ENCODE assay signal across 8 cellular contexts in the genomic region with DNA sequence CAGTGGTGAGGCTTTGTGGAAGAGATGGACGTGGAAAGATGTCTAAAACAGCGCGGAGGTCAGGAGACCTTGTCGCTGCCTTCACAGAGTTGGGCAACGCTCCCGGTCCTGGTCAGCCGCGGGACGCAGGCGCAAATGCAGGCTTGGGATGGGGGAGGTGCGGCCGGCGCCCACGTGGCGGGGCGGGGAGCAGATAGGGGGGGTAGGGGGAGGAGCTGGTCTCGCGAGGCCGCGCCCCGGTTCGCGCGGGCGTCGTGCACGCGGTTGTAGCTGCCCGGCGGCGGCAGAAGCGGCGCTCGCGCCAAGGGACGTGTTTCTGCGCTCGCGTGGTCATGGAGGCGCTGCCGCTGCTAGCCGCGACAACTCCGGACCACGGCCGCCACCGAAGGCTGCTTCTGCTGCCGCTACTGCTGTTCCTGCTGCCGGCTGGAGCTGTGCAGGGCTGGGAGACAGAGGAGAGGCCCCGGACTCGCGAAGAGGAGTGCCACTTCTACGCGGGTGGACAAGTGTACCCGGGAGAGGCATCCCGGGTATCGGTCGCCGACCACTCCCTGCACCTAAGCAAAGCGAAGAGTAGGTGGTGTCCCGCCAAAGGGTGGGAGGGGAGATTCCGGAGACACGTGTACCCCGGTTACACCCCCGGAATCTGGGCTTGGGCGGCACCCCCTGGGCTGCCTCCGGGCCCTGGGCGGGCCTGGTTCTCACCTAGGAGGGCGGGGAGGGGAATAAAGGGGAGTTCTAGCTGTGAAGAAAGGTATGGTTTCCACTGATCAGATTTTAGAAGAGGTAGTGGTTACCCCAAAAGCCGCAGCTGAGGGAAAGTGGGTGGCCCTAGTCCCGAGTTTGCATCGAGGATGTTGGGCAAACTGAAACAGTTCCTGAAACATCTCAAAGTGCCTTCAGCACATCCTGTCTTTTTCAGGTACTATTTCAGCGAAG. TPM values are rescaled to one million over a fixed set of nuclear protein-coding genes. Genes with fewer than 3 reads are reported as not detected.
DNase-seq lines count a peak whose midpoint lies in the region; ATAC-seq and TF ChIP-seq lines count a peak whose summit lies in the region.

A gene (plus strand): TSS at position 255 of the 939 bp plus-strand sequence. CDS start 78 bp downstream, at position 333.

- H3K36me3 ChIP-seq in SU-DHL-6 (ENCODE audit: low read length) (no peaks in the 10 kb centered on the region; the same call in 1 of the 2 replicates), cardiac muscle cell (peaks cover 13% of the 10 kb centered on the region), trophoblast cell (ENCODE audit: control insufficient read depth in 1 of 2, insufficient read depth in 2 of 2, low read length in 2 of 2) (peaks cover 0 to 4% of the 10 kb centered on the region in 2 experiments), tibial nerve (no peaks in the 10 kb centered on the region)

- H3K4me1 ChIP-seq in cardiac muscle cell (ENCODE audit: low read depth) (peaks cover 13% of the 10 kb centered on the region), trophoblast cell (ENCODE audit: control insufficient read depth in 1 of 2, insufficient read depth in 2 of 2, low read length in 2 of 2) (no peaks in the 10 kb centered on the region), tibial nerve (peaks cover 0 to 12% (median 0%) of the 10 kb centered on the region in 4 donors)

- DNase-seq in GM10266 (ENCODE audit: extremely low spot score): peak; percentile 86
- DNase-seq in NCI-H1092 treated with DMSO at 0.1 percent for 48 hours (lab: John Stamatoyannopoulos, UW): peak; percentile 89
- peak; percentile 47 for DNase-seq in activated naive CD8-positive, alpha-beta T cell treated with anti-CD3 and anti-CD28 coated beads, Interleukin-2, amount 50 U/mL, for 16 hours (ENCODE audit: low read depth, low spot score)
- DNase-seq in cardiac muscle cell (ENCODE audit: low read depth in 1 of 2, low spot score in 1 of 2): peak; percentile 93 to 95
- DNase-seq in trophoblast cell: peak; percentile 75 to 82
- peak; percentile 66 to 69 for DNase-seq in tibial nerve (ENCODE audit: low spot score in 2 of 2)

- peaks cover 5% of the 10 kb centered on the region for H3K79me1 ChIP-seq in trophoblast cell (ENCODE audit: low read length)

- H3F3A ChIP-seq in SU-DHL-6 (ENCODE audit: insufficient read depth): no peaks in the 10 kb centered on the region

- H3K4me2 ChIP-seq in SU-DHL-6 (ENCODE audit: low read depth, low read length, poor library complexity, severe bottlenecking): peak within 1 kb of the TSS; percentile 99
- H3K4me2 ChIP-seq in trophoblast cell (ENCODE audit: low read length): peak within 1 kb of the TSS; percentile 73

- no peak within 1 kb of the TSS for H3K23ac ChIP-seq in trophoblast cell (ENCODE audit: low read length)

- H3K9ac ChIP-seq in SU-DHL-6 (ENCODE audit: low read length) (peak within 1 kb of the TSS; percentile 87), trophoblast cell (ENCODE audit: low read length) (peak within 1 kb of the TSS; percentile 77)

- H2BK120ac ChIP-seq in trophoblast cell (ENCODE audit: insufficient read depth, low read length, poor library complexity): peak within 1 kb of the TSS; percentile 61

- H3K4ac ChIP-seq in trophoblast cell (ENCODE audit: low read depth, low read length): peak within 1 kb of the TSS; percentile 82

- peak within 1 kb of the TSS; percentile 74 for H3K4me3 ChIP-seq in SU-DHL-6 (ENCODE audit: insufficient read depth, low read length, poor library complexity, severe bottlenecking)
- peak within 1 kb of the TSS; percentile 51 for H3K4me3 ChIP-seq in cardiac muscle cell
- peak within 1 kb of the TSS; percentile 86 for H3K4me3 ChIP-seq in trophoblast cell (ENCODE audit: low read depth, low read length)
- H3K4me3 ChIP-seq in tibial nerve: peak within 1 kb of the TSS; percentile 59 to 76 (median 66)

- H3K9me3 ChIP-seq in SU-DHL-6 (ENCODE audit: insufficient read depth, low read length) (no peaks in the 10 kb centered on the region), cardiac muscle cell (ENCODE audit: low read depth) (no peaks in the 10 kb centered on the region), trophoblast cell (ENCODE audit: insufficient read depth, low read depth, low read length) (no peaks in the 10 kb centered on the region), tibial nerve (no peaks in the 10 kb centered on the region)

- H2BK5ac ChIP-seq in trophoblast cell (ENCODE audit: low read depth, low read length, poor library complexity): peak within 1 kb of the TSS; percentile 59

- TF ChIP-seq CTCF in GM10266 (IDR thresholded peaks at IDR 0.05; ENCODE audit: control insufficient read depth, insufficient read depth, low read depth, missing control alignments) (peak; percentile 20), SU-DHL-6 (IDR thresholded peaks at IDR 0.05; ENCODE audit: insufficient read depth, low read length, poor library complexity, severe bottlenecking) (no peak), cardiac muscle cell (IDR thresholded peaks at IDR 0.05; ENCODE audit: low read depth, low read length) (no peak), tibial nerve (IDR thresholded peaks at IDR 0.05) (peak in 2 of 5 experiments; percentile 9 to 15)

- H2BK12ac ChIP-seq in trophoblast cell (ENCODE audit: low read length): peak within 1 kb of the TSS; percentile 71

- peak within 1 kb of the TSS; percentile 77 for H4K8ac ChIP-seq in trophoblast cell (ENCODE audit: low read depth, low read length)

- peak within 1 kb of the TSS; percentile 54 for H3K18ac ChIP-seq in trophoblast cell (ENCODE audit: low read length)

- WGBS in trophoblast cell (ENCODE audit: extremely low coverage, insufficient coverage, insufficient read length): no CpG with 5 or more reads among the region's 73 CpGs
- WGBS in tibial nerve, 2 donors: 2 to 34% methylated on average over 17 to 48 of the region's 73 CpGs

- H3K79me2 ChIP-seq in SU-DHL-6 (ENCODE audit: insufficient read depth, low read length) (peaks cover 30% of the 10 kb centered on the region), trophoblast cell (ENCODE audit: control insufficient read depth, insufficient read depth, low read length, poor library complexity) (peaks cover 4% of the 10 kb centered on the region)

- H4K91ac ChIP-seq in trophoblast cell (ENCODE audit: low read depth, low read length): peak within 1 kb of the TSS; percentile 68

- peak within 1 kb of the TSS; percentile 70 for H3K14ac ChIP-seq in trophoblast cell (ENCODE audit: low read length)

- peak in 1 of 2 donors; percentile 55 for TF ChIP-seq POLR2A in tibial nerve (IDR thresholded peaks at IDR 0.05)

- H2AFZ ChIP-seq in SU-DHL-6 (ENCODE audit: low read depth, low read length, severe bottlenecking) (peak within 1 kb of the TSS; percentile 78), trophoblast cell (ENCODE audit: insufficient read depth, low read length, poor library complexity) (peak within 1 kb of the TSS; percentile 83)

- no peaks in the 10 kb centered on the region for H4K20me1 ChIP-seq in SU-DHL-6 (ENCODE audit: low read depth, low read length)

- peak within 1 kb of the TSS; percentile 62 for H2AK5ac ChIP-seq in trophoblast cell (ENCODE audit: low read length)

- peak within 1 kb of the TSS; percentile 77 for H4K12ac ChIP-seq in trophoblast cell (ENCODE audit: low read depth, low read length)

- no peaks in the 10 kb centered on the region for H3K27me3 ChIP-seq in SU-DHL-6 (ENCODE audit: low read length)
- no peaks in the 10 kb centered on the region for H3K27me3 ChIP-seq in cardiac muscle cell
- no peaks in the 10 kb centered on the region for H3K27me3 ChIP-seq in trophoblast cell (ENCODE audit: insufficient read depth, low read length)
- no peaks in the 10 kb centered on the region for H3K27me3 ChIP-seq in tibial nerve

- H3K9me2 ChIP-seq in SU-DHL-6 (replicated peaks; ENCODE audit: insufficient read depth, low read length): no peaks in the 10 kb centered on the region

- peak; percentile 62 for ATAC-seq in HG02610 (IDR thresholded peaks at IDR 0.05; ENCODE audit: unreplicated experiment)

- peak in 1 of 2 donors; percentile 76 for TF ChIP-seq EP300 in tibial nerve (IDR thresholded peaks at IDR 0.05)

- H3K27ac ChIP-seq in SU-DHL-6 (ENCODE audit: low read depth, low read length) (peak within 1 kb of the TSS; percentile 72), cardiac muscle cell (peak within 1 kb of the TSS; percentile 75), trophoblast cell (ENCODE audit: low read depth, low read length) (peak within 1 kb of the TSS; percentile 69), tibial nerve (peak within 1 kb of the TSS; percentile 72 to 89 (median 84))

RNA-seq across cellular contexts. Expression of the gene that starts here (rescaled TPM):
- 353 and 397 TPM in 2 replicates for total RNA-seq in cardiac muscle cell
- polyA plus RNA-seq in cardiac muscle cell: 402 and 404 TPM in 2 replicates
- 182 and 193 TPM in 2 replicates for polyA plus RNA-seq in trophoblast cell (2013)
- total RNA-seq in tibial nerve: 100 to 1,000 TPM; 108 to 175 (median 118) TPM

Comparison
In these comparisons a context has a peak if more than half of its experiments do, and no peak if none do; other contexts are left out.
1. Peak in every context shown above with its lines: DNase-seq, ATAC-seq, H3K4me3 ChIP-seq and H3K27ac ChIP-seq.